In the genomic region with DNA sequence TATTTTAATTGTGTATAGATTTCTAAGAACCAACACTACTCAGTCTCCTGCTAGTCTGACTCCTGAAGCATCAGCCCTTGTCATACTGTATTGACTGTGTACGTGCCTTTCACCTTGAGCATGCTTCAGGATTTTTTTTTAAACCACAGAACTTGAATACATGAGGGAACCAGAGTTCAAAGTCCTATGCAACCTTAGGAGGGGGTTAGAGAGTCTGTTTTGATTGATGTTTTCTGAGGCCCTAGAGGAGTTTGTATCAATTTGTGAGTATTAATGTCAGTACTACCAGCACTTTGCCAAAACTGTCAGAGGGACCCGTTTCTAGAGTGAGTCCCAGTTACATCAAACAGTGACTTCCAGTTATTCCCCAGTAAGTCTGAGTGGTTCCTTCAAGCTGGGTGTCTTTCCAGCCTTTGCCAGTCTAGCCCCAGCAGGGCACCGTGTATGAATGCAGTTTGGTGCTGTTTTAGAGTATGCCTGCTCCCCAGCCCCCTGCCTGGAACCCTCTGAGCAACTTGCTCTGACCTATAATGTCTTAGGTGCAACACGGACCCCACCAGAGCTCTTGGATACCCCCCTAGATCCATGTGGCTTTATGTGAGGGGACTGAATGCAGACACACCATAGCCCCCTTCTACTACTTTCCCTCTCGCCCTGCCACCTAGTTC, we compare ENCODE assay signal across 1 cellular context.
TF ChIP-seq lines count a peak whose summit lies in the region.

No MANE protein-coding gene starts in this region.

TF ChIP-seq in endothelial cell of umbilical vein, 7 proteins besides CTCF, POLR2A, EP300 and RAD21:
- TF ChIP-seq MYC (IDR thresholded peaks at IDR 0.05; ENCODE audit: low read depth, low read length) (no peak), JUN (IDR thresholded peaks at IDR 0.05; ENCODE audit: borderline replicate concordance, insufficient read depth, insufficient read length, low read depth) (no peak), POLR2AphosphoS5 (IDR thresholded peaks at IDR 0.05; ENCODE audit: insufficient read depth, low read depth, low read length) (no peak), EZH2 (IDR thresholded peaks at IDR 0.05; ENCODE audit: borderline replicate concordance, low read depth, low read length, severe bottlenecking) (no peak), FOS (IDR thresholded peaks at IDR 0.05; ENCODE audit: borderline replicate concordance, insufficient read depth, low read length) (no peak), GATA2 (IDR thresholded peaks at IDR 0.05; ENCODE audit: insufficient read depth, insufficient read length, low read depth, low read length) (no peak)
- TF ChIP-seq, protein P1, sequence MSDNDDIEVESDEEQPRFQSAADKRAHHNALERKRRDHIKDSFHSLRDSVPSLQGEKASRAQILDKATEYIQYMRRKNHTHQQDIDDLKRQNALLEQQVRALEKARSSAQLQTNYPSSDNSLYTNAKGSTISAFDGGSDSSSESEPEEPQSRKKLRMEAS (IDR thresholded peaks at IDR 0.05; ENCODE audit: insufficient read depth, insufficient read length): no peak
TF ChIP-seq in endothelial cell of umbilical vein: peak in this region for 0.
